ENCODE assay signal across 1 cellular context in genomic region chr6:37168809-37169457, GRCh38.
A peak's percentile ranks its signal among the peaks of the same experiment; 100 is the strongest.
TF ChIP-seq lines count a peak whose summit lies in the region.

No MANE protein-coding gene starts in this region.

TF ChIP-seq in HepG2, 621 proteins besides CTCF, POLR2A, EP300 and RAD21 (continued from another document and continues in another):
- TF ChIP-seq ZNF407 (CRISPR knock-in tag; IDR thresholded peaks at IDR 0.05; ENCODE audit: not compliant biosample characterization) (no peak), CREBL2 (CRISPR knock-in tag; IDR thresholded peaks at IDR 0.05; ENCODE audit: borderline replicate concordance) (no peak), SKIL (CRISPR knock-in tag; IDR thresholded peaks at IDR 0.05; ENCODE audit: borderline replicate concordance) (no peak), ADNP (CRISPR knock-in tag; IDR thresholded peaks at IDR 0.05) (no peak), NFIC (IDR thresholded peaks at IDR 0.05; ENCODE audit: low read length) (no peak), CBX5 (CRISPR knock-in tag; IDR thresholded peaks at IDR 0.05; ENCODE audit: borderline replicate concordance) (no peak), TFE3 (CRISPR knock-in tag; IDR thresholded peaks at IDR 0.05) (no peak), ZSCAN21 (CRISPR knock-in tag; IDR thresholded peaks at IDR 0.05; ENCODE audit: borderline replicate concordance) (no peak), HNRNPL (IDR thresholded peaks at IDR 0.05; ENCODE audit: low read depth, low read length) (no peak), SRSF4 (IDR thresholded peaks at IDR 0.05; ENCODE audit: low read depth, low read length, poor library complexity, severe bottlenecking) (no peak), MZF1 (CRISPR knock-in tag; IDR thresholded peaks at IDR 0.05; ENCODE audit: borderline replicate concordance) (peak; percentile 78; the same call in 1 of the 2 replicates), ZSCAN20 (CRISPR knock-in tag; IDR thresholded peaks at IDR 0.05; ENCODE audit: borderline replicate concordance) (no peak), SPEN (CRISPR knock-in tag; IDR thresholded peaks at IDR 0.05; ENCODE audit: low read depth) (no peak), PHF20 (CRISPR knock-in tag; IDR thresholded peaks at IDR 0.05) (no peak), HDAC2 (CRISPR knock-in tag; IDR thresholded peaks at IDR 0.05) (no peak), ZNF333 (CRISPR knock-in tag; IDR thresholded peaks at IDR 0.05; ENCODE audit: borderline replicate concordance) (no peak), DZIP1 (CRISPR knock-in tag; IDR thresholded peaks at IDR 0.05) (no peak), MNT (IDR thresholded peaks at IDR 0.05) (no peak), ZNF282 (IDR thresholded peaks at IDR 0.05; ENCODE audit: partially characterized antibody) (no peak), CSRNP2 (CRISPR knock-in tag; conservative IDR thresholded peaks at IDR 0.05; ENCODE audit: low read depth) (no peak), ZNF75D (CRISPR knock-in tag; IDR thresholded peaks at IDR 0.05; ENCODE audit: borderline replicate concordance) (no peak), KDM4B (CRISPR knock-in tag; IDR thresholded peaks at IDR 0.05) (no peak), NR2F1 (CRISPR knock-in tag; IDR thresholded peaks at IDR 0.05) (no peak), DMTF1 (CRISPR knock-in tag; IDR thresholded peaks at IDR 0.05) (no peak), ATF7 (IDR thresholded peaks at IDR 0.05) (no peak), ATF7 (CRISPR knock-in tag; IDR thresholded peaks at IDR 0.05) (no peak), SNAPC5 (CRISPR knock-in tag; IDR thresholded peaks at IDR 0.05; ENCODE audit: borderline replicate concordance) (no peak), FOXJ3 (CRISPR knock-in tag; IDR thresholded peaks at IDR 0.05; ENCODE audit: borderline replicate concordance) (no peak), ZSCAN9 (CRISPR knock-in tag; IDR thresholded peaks at IDR 0.05; ENCODE audit: borderline replicate concordance) (no peak; the same call in none of the 2 replicates), ZNF891 (CRISPR knock-in tag; IDR thresholded peaks at IDR 0.05) (no peak)
